ENCODE assay signal across 18 cellular contexts in the genomic region with DNA sequence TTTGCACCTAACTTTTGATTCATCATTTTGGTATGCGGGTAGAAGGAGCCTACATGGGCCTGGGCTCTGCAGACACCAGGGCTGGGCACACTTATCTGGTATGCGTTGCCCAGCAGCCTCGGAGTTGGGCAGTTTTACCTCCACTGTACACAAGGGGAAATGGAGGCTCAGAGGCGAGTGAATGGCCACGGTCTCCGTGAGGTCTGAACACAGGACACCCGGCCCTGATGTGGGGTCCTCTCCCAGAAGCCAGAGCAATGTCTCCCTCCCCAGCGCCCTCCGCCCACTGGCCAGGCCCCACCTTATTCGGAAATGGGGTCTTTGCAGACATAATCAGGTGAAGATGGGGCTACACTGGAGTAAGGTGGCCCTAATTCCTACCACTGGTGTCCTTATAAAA. TPM values are rescaled to one million over a fixed set of nuclear protein-coding genes. Genes with fewer than 3 reads are reported as not detected.
DNase-seq lines count a peak whose midpoint lies in the region; ATAC-seq and TF ChIP-seq lines count a peak whose summit lies in the region.
"Had no signal": no experiment of that assay in that cellular context is flagged by ENCODE, and none has a peak within 500 bp of the region (broad histone marks: within the 10 kb centered on the region; RNA-seq: fewer than 3 reads in every experiment).

No MANE protein-coding gene starts in this region.

- peak; percentile 3 for DNase-seq in activated naive CD4-positive, alpha-beta T cell treated with anti-CD3 and anti-CD28 coated beads, Interleukin-2, amount 10 ng/mL, durations not matched to agents 7 days and 5 days
- no peak for DNase-seq in activated naive CD4-positive, alpha-beta T cell treated with anti-CD3 and anti-CD28 coated beads for 36 hours
- peak in 2 of 3 donors; percentile 11 to 36 for DNase-seq in Peyer's patch
- peak; percentile 28 for DNase-seq in lower lobe of right lung
- no peak for DNase-seq in vagina (ENCODE audit: extremely low spot score in 2 of 2)
- DNase-seq: C1 segment of cervical spinal cord, DND-41, HFFc6, MG63, NCI-H1092, NCI-H146, NCI-H2081, NCI-H510A, NCI-H82, PC-9 had no signal

- H3K4me3 ChIP-seq in Peyer's patch (no peak overlapping the region), lower lobe of right lung (no peak overlapping the region), vagina (no peak overlapping the region)
- H3K4me3 ChIP-seq: A549, MG63, PC-9 had no signal

- H3K27ac Mint-ChIP-seq in activated naive CD4-positive, alpha-beta T cell treated with anti-CD3 and anti-CD28 coated beads, Interleukin-2, amount 10 ng/mL, durations not matched to agents 7 days and 5 days: no peak overlapping the region
- H3K27ac Mint-ChIP-seq in activated naive CD4-positive, alpha-beta T cell treated with anti-CD3 and anti-CD28 coated beads for 36 hours: no peak overlapping the region
- H3K27ac Mint-ChIP-seq: HFFc6 had no signal

- peaks cover 0 to 38% (median 0%) of the 10 kb centered on the region in 3 donors for H3K36me3 ChIP-seq in Peyer's patch
- H3K36me3 ChIP-seq in lower lobe of right lung: peaks cover 42% of the 10 kb centered on the region
- H3K36me3 ChIP-seq in vagina: peaks cover 0 to 33% of the 10 kb centered on the region in 2 donors
- H3K36me3 ChIP-seq: MG63 had no signal

- CTCF ChIA-PET in activated naive CD4-positive, alpha-beta T cell treated with anti-CD3 and anti-CD28 coated beads, Interleukin-2, amount 10 ng/mL, durations not matched to agents 7 days and 5 days (lab: Charles Lee): no interaction called here
- CTCF ChIA-PET in activated naive CD4-positive, alpha-beta T cell treated with anti-CD3 and anti-CD28 coated beads for 36 hours (lab: Charles Lee): no interaction called here

- no peaks in the 10 kb centered on the region for H3K27me3 Mint-ChIP-seq in activated naive CD4-positive, alpha-beta T cell treated with anti-CD3 and anti-CD28 coated beads, Interleukin-2, amount 10 ng/mL, durations not matched to agents 7 days and 5 days
- H3K27me3 Mint-ChIP-seq in activated naive CD4-positive, alpha-beta T cell treated with anti-CD3 and anti-CD28 coated beads for 36 hours (ENCODE audit: low read depth): no peaks in the 10 kb centered on the region

- H3K4me3 Mint-ChIP-seq in activated naive CD4-positive, alpha-beta T cell treated with anti-CD3 and anti-CD28 coated beads, Interleukin-2, amount 10 ng/mL, durations not matched to agents 7 days and 5 days: no peak overlapping the region
- no peak overlapping the region for H3K4me3 Mint-ChIP-seq in activated naive CD4-positive, alpha-beta T cell treated with anti-CD3 and anti-CD28 coated beads for 36 hours
- H3K4me3 Mint-ChIP-seq: HFFc6 had no signal

- TF ChIP-seq POLR2A in Peyer's patch (IDR thresholded peaks at IDR 0.05) (no peak), vagina (IDR thresholded peaks at IDR 0.05) (no peak)

- H3K4me1 Mint-ChIP-seq in activated naive CD4-positive, alpha-beta T cell treated with anti-CD3 and anti-CD28 coated beads, Interleukin-2, amount 10 ng/mL, durations not matched to agents 7 days and 5 days: no peaks in the 10 kb centered on the region
- no peaks in the 10 kb centered on the region for H3K4me1 Mint-ChIP-seq in activated naive CD4-positive, alpha-beta T cell treated with anti-CD3 and anti-CD28 coated beads for 36 hours (ENCODE audit: low read depth)

- no peaks in the 10 kb centered on the region for H3K36me3 Mint-ChIP-seq in activated naive CD4-positive, alpha-beta T cell treated with anti-CD3 and anti-CD28 coated beads, Interleukin-2, amount 10 ng/mL, durations not matched to agents 7 days and 5 days
- no peaks in the 10 kb centered on the region for H3K36me3 Mint-ChIP-seq in activated naive CD4-positive, alpha-beta T cell treated with anti-CD3 and anti-CD28 coated beads for 36 hours (ENCODE audit: low read depth)

- H3K4me1 ChIP-seq in Peyer's patch: peaks cover 0 to 37% (median 0%) of the 10 kb centered on the region in 4 donors
- peaks cover 34% of the 10 kb centered on the region for H3K4me1 ChIP-seq in lower lobe of right lung
- H3K4me1 ChIP-seq in vagina: peaks cover 33% of the 10 kb centered on the region

- no peaks in the 10 kb centered on the region for H3K9me3 Mint-ChIP-seq in activated naive CD4-positive, alpha-beta T cell treated with anti-CD3 and anti-CD28 coated beads, Interleukin-2, amount 10 ng/mL, durations not matched to agents 7 days and 5 days
- no peaks in the 10 kb centered on the region for H3K9me3 Mint-ChIP-seq in activated naive CD4-positive, alpha-beta T cell treated with anti-CD3 and anti-CD28 coated beads for 36 hours

- H3K27me3 ChIP-seq in Peyer's patch (no peaks in the 10 kb centered on the region), lower lobe of right lung (ENCODE audit: low read depth) (no peaks in the 10 kb centered on the region), vagina (no peaks in the 10 kb centered on the region)
- H3K27me3 ChIP-seq: MG63 had no signal

- H3K9me3 ChIP-seq in Peyer's patch: no peaks in the 10 kb centered on the region
- H3K9me3 ChIP-seq in lower lobe of right lung: no peaks in the 10 kb centered on the region
- H3K9me3 ChIP-seq in vagina: no peaks in the 10 kb centered on the region
- H3K9me3 ChIP-seq: A549, MG63 had no signal

- intact Hi-C loops in activated naive CD4-positive, alpha-beta T cell treated with anti-CD3 and anti-CD28 coated beads for 36 hours (cut with micrococcal nuclease): no loop called here
- intact Hi-C loops in lower lobe of right lung (cut with DNase I): no loop called here
- intact Hi-C loops in vagina (cut with DNase I): no loop called here

- ATAC-seq in lower lobe of right lung (no peak), GM19351 (IDR thresholded peaks at IDR 0.05; ENCODE audit: unreplicated experiment) (no peak), HG03520 (IDR thresholded peaks at IDR 0.05; ENCODE audit: unreplicated experiment) (no peak)
- ATAC-seq: A549 had no signal

- no peak for TF ChIP-seq CTCF in Peyer's patch (IDR thresholded peaks at IDR 0.05)
- TF ChIP-seq CTCF in lower lobe of right lung (IDR thresholded peaks at IDR 0.05): no peak
- TF ChIP-seq CTCF in vagina (IDR thresholded peaks at IDR 0.05): no peak

- H3K27ac ChIP-seq in Peyer's patch (no peak overlapping the region), lower lobe of right lung (no peak overlapping the region), vagina (peak overlapping the region; percentile 92)
- H3K27ac ChIP-seq: A549, PC-9 had no signal

RNA-seq across cellular contexts. Expression of gene OSBPL5, which starts 43.7 kb away (rescaled TPM):
- 1 to 10 TPM; 3.5 to 3.9 TPM for total RNA-seq in activated naive CD4-positive, alpha-beta T cell treated with anti-CD3 and anti-CD28 coated beads for 36 hours
- total RNA-seq in Peyer's patch (100 to 1,000 TPM in 1 of 4 donors, 10 to 100 TPM in 3; 39.8 to 110 (median 73.2) TPM), lower lobe of right lung (46.2 TPM), vagina (88.4 TPM)

Comparison
In these comparisons a context has a peak if more than half of its experiments do, and no peak if none do; other contexts are left out.
1. DNase-seq: peak in activated naive CD4-positive, alpha-beta T cell treated with anti-CD3 and anti-CD28 coated beads, Interleukin-2, amount 10 ng/mL, durations not matched to agents 7 days and 5 days (single experiment), Peyer's patch (2 of 3) and lower lobe of right lung (single experiment); none in activated naive CD4-positive, alpha-beta T cell treated with anti-CD3 and anti-CD28 coated beads for 36 hours (single experiment) and vagina (0 of 2).